ENCODE assay signal across 18 cellular contexts in the genomic region with DNA sequence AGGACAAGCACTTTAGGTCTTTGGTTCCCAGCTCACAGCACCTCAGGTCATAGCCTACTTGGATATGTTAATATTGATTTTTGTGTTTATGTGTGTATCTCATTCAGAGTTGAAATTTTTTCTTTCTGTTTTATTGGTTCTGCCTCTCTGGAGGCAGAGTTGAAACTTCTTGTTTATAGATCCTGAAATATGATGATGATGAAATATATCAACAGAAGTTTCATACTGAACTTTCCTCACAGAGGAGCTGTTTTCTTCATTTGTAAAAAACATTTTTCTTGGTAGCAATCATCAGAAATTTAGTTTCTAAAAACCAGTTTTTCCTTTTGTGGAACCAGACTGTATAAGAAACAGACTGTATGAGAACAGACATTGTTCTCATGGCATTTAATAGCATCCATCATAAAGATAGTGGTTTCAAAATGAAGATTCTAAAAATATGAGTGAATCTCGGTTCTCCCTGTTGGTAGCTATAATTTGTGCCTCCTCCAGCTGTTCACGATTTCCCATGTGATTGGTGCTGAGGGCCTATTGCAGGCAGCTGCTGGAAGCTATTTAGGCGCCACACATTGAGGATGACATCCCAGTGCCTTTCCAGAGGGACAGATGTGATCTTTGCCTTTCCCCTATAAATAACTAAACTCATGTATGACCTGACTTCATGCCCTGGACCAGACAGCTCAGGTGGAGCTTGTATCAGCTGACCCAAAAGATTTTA.
"Had no signal": no experiment of that assay in that cellular context is flagged by ENCODE, and none has a peak within 500 bp of the region (broad histone marks: within the 10 kb centered on the region; RNA-seq: fewer than 3 reads in every experiment).

No MANE protein-coding gene starts in this region.

- H3K9me3 ChIP-seq: left lung, neutrophil had no signal

- H3K4me1 Mint-ChIP-seq: activated T-helper 17 cell treated with anti-CD3 and anti-CD28 coated beads, Interleukin-2, amount 50 U/mL, for 72 hours; endodermal cell; naive thymus-derived CD4-positive, alpha-beta T cell had no signal

- ATAC-seq: activated T-helper 17 cell treated with anti-CD3 and anti-CD28 coated beads, Interleukin-2, amount 50 U/mL, for 72 hours; left lung; naive thymus-derived CD4-positive, alpha-beta T cell had no signal

- H3K4me3 Mint-ChIP-seq: activated T-helper 17 cell treated with anti-CD3 and anti-CD28 coated beads, Interleukin-2, amount 50 U/mL, for 72 hours; endodermal cell; naive thymus-derived CD4-positive, alpha-beta T cell; type B pancreatic cell had no signal

- H3K36me3 ChIP-seq: neutrophil had no signal

- H3K4me3 ChIP-seq: cardiac muscle cell, left lung, skin epidermis had no signal

- H3K27ac Mint-ChIP-seq: activated T-helper 17 cell treated with anti-CD3 and anti-CD28 coated beads, Interleukin-2, amount 50 U/mL, for 72 hours; endodermal cell; naive thymus-derived CD4-positive, alpha-beta T cell; type B pancreatic cell had no signal

- H3K27me3 Mint-ChIP-seq: activated T-helper 17 cell treated with anti-CD3 and anti-CD28 coated beads, Interleukin-2, amount 50 U/mL, for 72 hours; type B pancreatic cell had no signal

- H3K9me3 Mint-ChIP-seq: activated T-helper 17 cell treated with anti-CD3 and anti-CD28 coated beads, Interleukin-2, amount 50 U/mL, for 72 hours; endodermal cell; naive thymus-derived CD4-positive, alpha-beta T cell; type B pancreatic cell had no signal

- H3K27me3 ChIP-seq: cardiac muscle cell, left lung, neutrophil had no signal

- DNase-seq: activated CD4-positive, alpha-beta T cell treated with anti-CD3 and anti-CD28 coated beads for 1 hour; activated CD4-positive, alpha-beta T cell treated with anti-CD3 and anti-CD28 coated beads, Interleukin-2, amount 50 U/mL, for 48 hours; activated naive CD4-positive, alpha-beta T cell treated with Interleukin-2 at 50 U/mL for 16 hours; endodermal cell; hippocampal formation; kidney; left lung; naive thymus-derived CD4-positive, alpha-beta T cell; stimulated activated CD4-positive, alpha-beta T cell treated with anti-CD3 and anti-CD28 coated beads, Interleukin-15, amount 100 ng/mL, for 24 hours; stimulated activated CD4-positive, alpha-beta T cell treated with anti-CD3 and anti-CD28 coated beads, Interleukin-4, amount 100 ng/mL, for 1 hour; stimulated activated naive CD4-positive, alpha-beta T cell; substantia nigra; T1000 had no signal

- H3K4me1 ChIP-seq: left lung had no signal

- H3K27ac ChIP-seq: cardiac muscle cell, left lung, neutrophil, skin epidermis had no signal
